In genomic region chr6:22470454-22471368, GRCh38 we compare ENCODE assay signal across 9 cellular contexts.
DNase-seq lines count a peak whose midpoint lies in the region; ATAC-seq, FAIRE-seq and TF ChIP-seq lines count a peak whose summit lies in the region.
"Had no signal": no experiment of that assay in that cellular context is flagged by ENCODE, and none has a peak within 500 bp of the region (broad histone marks: within the 10 kb centered on the region; RNA-seq: fewer than 3 reads in every experiment).

No MANE protein-coding gene starts in this region.

- H3K27ac ChIP-seq in SJSA1: no peak overlapping the region
- peak overlapping the region; percentile 17 to 70 (median 40) for H3K27ac ChIP-seq in heart left ventricle
- H3K27ac ChIP-seq in suprapubic skin: peak overlapping the region; percentile 39

- TF ChIP-seq POLR2A in heart left ventricle (IDR thresholded peaks at IDR 0.05) (no peak), suprapubic skin (IDR thresholded peaks at IDR 0.05) (no peak)

- FAIRE-seq in HTR-8/SVneo (lab: Jason Lieb, UNC): no peak
- no peak for FAIRE-seq in RCC 7860 (lab: Jason Lieb, UNC)

- peak; percentile 11 for DNase-seq in HTR-8/SVneo (ENCODE audit: insufficient read length, low spot score)
- peak; percentile 44 for DNase-seq in SJSA1 (ENCODE audit: low read depth in 1 of 2, low spot score in 2 of 2)
- DNase-seq in heart left ventricle: peak in 4 of 5 donors; percentile 38 to 69 (median 63)
- DNase-seq in suprapubic skin (ENCODE audit: low spot score in 2 of 2): no peak
- no peak for DNase-seq in activated CD4-positive, alpha-beta T cell treated with anti-CD3 and anti-CD28 coated beads, Interleukin-2, amount 50 U/mL, for 48 hours
- no peak for DNase-seq in stimulated activated CD4-positive, alpha-beta T cell treated with anti-CD3 and anti-CD28 coated beads, Interleukin-2, amount 100 ng/mL, for 24 hours
- DNase-seq in C1 segment of cervical spinal cord (lab: John Stamatoyannopoulos, UW): no peak
- no peak for DNase-seq in RCC 7860 (ENCODE audit: low spot score)
- DNase-seq: effector memory CD8-positive, alpha-beta T cell had no signal

- peaks cover 8% of the 10 kb centered on the region; the same call in 1 of the 2 replicates for H3K4me1 ChIP-seq in SJSA1 (replicated peaks)
- H3K4me1 ChIP-seq in heart left ventricle: peaks cover 10 to 38% (median 22%) of the 10 kb centered on the region in 12 donors
- H3K4me1 ChIP-seq in suprapubic skin: peaks cover 24% of the 10 kb centered on the region

- H3K36me3 ChIP-seq in SJSA1 (no peaks in the 10 kb centered on the region), heart left ventricle (no peaks in the 10 kb centered on the region), suprapubic skin (no peaks in the 10 kb centered on the region)

- intact Hi-C loops in heart left ventricle (cut with DNase I): loop anchor here in 2 of 10 donors (10.0 kb wide), 2 partner anchors 194 to 326 kb away; no protein-coding TSS in a partner anchor

- H3K27me3 ChIP-seq in SJSA1 (replicated peaks): no peaks in the 10 kb centered on the region
- no peaks in the 10 kb centered on the region for H3K27me3 ChIP-seq in heart left ventricle
- H3K27me3 ChIP-seq in suprapubic skin: no peaks in the 10 kb centered on the region

- TF ChIP-seq CTCF in heart left ventricle (IDR thresholded peaks at IDR 0.05) (peak in 8 of 12 donors; percentile 31 to 56 (median 40)), suprapubic skin (IDR thresholded peaks at IDR 0.05) (no peak)

- H3K4me3 ChIP-seq in SJSA1 (no peak overlapping the region), heart left ventricle (no peak overlapping the region), suprapubic skin (no peak overlapping the region)

- 32 to 45% (median 41%) methylated on average over 8 of the region's 8 CpGs for WGBS in heart left ventricle, 4 donors
- 49% methylated on average over 8 of the region's 8 CpGs for WGBS in suprapubic skin

- TF ChIP-seq EP300 in suprapubic skin (IDR thresholded peaks at IDR 0.05): no peak

- H3K9me3 ChIP-seq in SJSA1 (replicated peaks) (no peaks in the 10 kb centered on the region), heart left ventricle (peaks cover 0 to 3% (median 0%) of the 10 kb centered on the region in 12 donors), suprapubic skin (no peaks in the 10 kb centered on the region)

- ATAC-seq in heart left ventricle: peak; percentile 85 to 93 (median 87)
- ATAC-seq: effector memory CD8-positive, alpha-beta T cell had no signal

Comparison
In these comparisons a context has a peak if more than half of its experiments do, and no peak if none do; other contexts are left out.
1. DNase-seq: peak in HTR-8/SVneo (single experiment), SJSA1 (2 of 2) and heart left ventricle (4 of 5); none in suprapubic skin (0 of 2), activated CD4-positive, alpha-beta T cell treated with anti-CD3 and anti-CD28 coated beads, Interleukin-2, amount 50 U/mL, for 48 hours (0 of 2), stimulated activated CD4-positive, alpha-beta T cell treated with anti-CD3 and anti-CD28 coated beads, Interleukin-2, amount 100 ng/mL, for 24 hours (0 of 2), C1 segment of cervical spinal cord (0 of 14) and RCC 7860 (single experiment).
2. CTCF ChIP-seq: peak in heart left ventricle (8 of 12); none in suprapubic skin (0 of 2).